27 cellular contexts compared by ENCODE assay signal in genomic region chrX:133923548-133923947, GRCh38.
DNase-seq lines count a peak whose midpoint lies in the region; ATAC-seq, FAIRE-seq and TF ChIP-seq lines count a peak whose summit lies in the region.
"Had no signal": no experiment of that assay in that cellular context is flagged by ENCODE, and none has a peak within 500 bp of the region (broad histone marks: within the 10 kb centered on the region; RNA-seq: fewer than 3 reads in every experiment).

No MANE protein-coding gene starts in this region.

- CTCF ChIA-PET in H1 (lab: Charles Lee; ENCODE audit: partially characterized antibody): interaction anchor here (0.6 to 2.8 kb wide), 3 partner anchors 12 to 132 kb away, joined by 3 to 15 read pairs (median 4); no protein-coding TSS in a partner anchor

- H3K4me2 ChIP-seq in H1 (ENCODE audit: insufficient read depth in 1 of 2, low read depth in 2 of 2, low read length in 2 of 2) (no peak overlapping the region; a peak in 1 of 4 replicates), neural progenitor cell (peak overlapping the region; percentile 10)

- H4K20me1 ChIP-seq in H1 (replicated peaks in 1 of 2; ENCODE audit: control insufficient read depth in 1 of 2, insufficient read depth in 2 of 2, low read length in 2 of 2) (no peaks in the 10 kb centered on the region), neural progenitor cell (ENCODE audit: low read depth) (peaks cover 54% of the 10 kb centered on the region)

- H2AK5ac ChIP-seq in H1 (ENCODE audit: low read depth, low read length): no peak overlapping the region

- peaks cover 0 to 7% of the 10 kb centered on the region in 2 donors for H3K36me3 Mint-ChIP-seq in activated naive CD4-positive, alpha-beta T cell treated with anti-CD3 and anti-CD28 coated beads, Interleukin-2, amount 50 U/mL, for 72 hours
- H3K36me3 Mint-ChIP-seq in neural progenitor cell: no peaks in the 10 kb centered on the region
- H3K36me3 Mint-ChIP-seq: memory B cell had no signal

- H3K27ac ChIP-seq in H1 (ENCODE audit: low read depth, low read length): no peak overlapping the region
- no peak overlapping the region for H3K27ac ChIP-seq in neural progenitor cell
- no peak overlapping the region for H3K27ac ChIP-seq in substantia nigra (ENCODE audit: low read depth, low read length, poor library complexity, severe bottlenecking)
- H3K27ac ChIP-seq: stomach had no signal

- H3K27ac Mint-ChIP-seq in activated naive CD4-positive, alpha-beta T cell treated with anti-CD3 and anti-CD28 coated beads, Interleukin-2, amount 50 U/mL, for 72 hours: peak overlapping the region; percentile 60 to 86
- no peak overlapping the region for H3K27ac Mint-ChIP-seq in neural progenitor cell
- H3K27ac Mint-ChIP-seq: memory B cell had no signal

- no peak for DNase-seq in activated naive CD4-positive, alpha-beta T cell treated with anti-CD3 and anti-CD28 coated beads, Interleukin-2, amount 50 U/mL, for 72 hours (ENCODE audit: low spot score in 2 of 2)
- DNase-seq in activated naive CD4-positive, alpha-beta T cell treated with anti-CD3 and anti-CD28 coated beads, Interleukin-2, amount 50 U/mL, for 16 hours: no peak
- no peak for DNase-seq in GM19239 (ENCODE audit: insufficient read length, low spot score)
- DNase-seq in H1 (ENCODE audit: low read depth in 1 of 2, low spot score in 2 of 2): no peak
- DNase-seq in neural progenitor cell (ENCODE audit: low spot score): no peak
- DNase-seq in COR-L47 (lab: John Stamatoyannopoulos, UW): no peak
- no peak for DNase-seq in substantia nigra (lab: John Stamatoyannopoulos, UW)
- DNase-seq: activated gamma-delta T cell; activated T-cell treated with anti-CD3 and anti-CD28 coated beads, Interleukin-2, amount 50 U/mL, for 1 hour; amygdala; Caco-2; DMS79; effector memory CD8-positive, alpha-beta T cell; erythroblast; KG1; left cardiac atrium; NCI-H1436; NCI-H2081 treated with DMSO at 0.1 percent for 48 hours; NCI-H774; stimulated activated CD8-positive, alpha-beta memory T cell treated with anti-CD3 and anti-CD28 coated beads, Interleukin-4, amount 100 ng/mL, for 48 hours; stomach had no signal

- H3F3A ChIP-seq in neural progenitor cell (ENCODE audit: low read depth): peaks cover 34% of the 10 kb centered on the region

- POLR2A ChIA-PET in H1 (lab: Charles Lee; ENCODE audit: partially characterized antibody): no interaction called here

- no peak overlapping the region for H2BK15ac ChIP-seq in H1 (ENCODE audit: low read length)

- peak overlapping the region; percentile 80; the same call in 1 of the 2 replicates for H2BK20ac ChIP-seq in H1 (ENCODE audit: low read length)

- H3K79me1 ChIP-seq in H1 (ENCODE audit: low read depth, low read length): no peaks in the 10 kb centered on the region

- TF ChIP-seq RAD21 in H1 (IDR thresholded peaks at IDR 0.05 in 1 of 2, conservative IDR thresholded peaks at IDR 0.05 in 1 of 2; ENCODE audit: low read depth in 2 of 2, low read length in 2 of 2): no peak

- H3K9me3 Mint-ChIP-seq in activated naive CD4-positive, alpha-beta T cell treated with anti-CD3 and anti-CD28 coated beads, Interleukin-2, amount 50 U/mL, for 72 hours: peaks cover 0 to 12% of the 10 kb centered on the region in 2 donors
- H3K9me3 Mint-ChIP-seq in neural progenitor cell: peaks cover 2% of the 10 kb centered on the region
- H3K9me3 Mint-ChIP-seq: effector memory CD8-positive, alpha-beta T cell; memory B cell had no signal

- no peak overlapping the region for H3K14ac ChIP-seq in H1 (ENCODE audit: insufficient read length)

- H3K56ac ChIP-seq in H1 (replicated peaks; ENCODE audit: insufficient read length, low read depth, low read length): no peak overlapping the region

- no peak overlapping the region for H3K4me3 Mint-ChIP-seq in neural progenitor cell
- H3K4me3 Mint-ChIP-seq: memory B cell had no signal

- H3K23me2 ChIP-seq in H1 (ENCODE audit: low read depth, low read length): no peaks in the 10 kb centered on the region

- FAIRE-seq in GM19239 (lab: Jason Lieb, UNC) (peak; percentile 37), H1 (lab: Jason Lieb, UNC) (no peak)
- FAIRE-seq: bronchial epithelial cell, HTR-8/SVneo had no signal

- H2BK12ac ChIP-seq in H1 (ENCODE audit: low read depth, low read length): no peak overlapping the region

- H3K27me3 Mint-ChIP-seq in neural progenitor cell (ENCODE audit: insufficient read depth, low read depth): no peaks in the 10 kb centered on the region
- H3K27me3 Mint-ChIP-seq: effector memory CD8-positive, alpha-beta T cell; memory B cell had no signal

- H3K4ac ChIP-seq in H1 (replicated peaks; ENCODE audit: insufficient read length, low read depth, low read length): no peak overlapping the region

- H3K4me3 ChIP-seq in H1 (ENCODE audit: extremely low read depth in 1 of 4, insufficient read depth in 2 of 4, low read depth in 3 of 4, low read length in 4 of 4) (no peak overlapping the region), neural progenitor cell (no peak overlapping the region)
- H3K4me3 ChIP-seq: stomach, tibial nerve had no signal

- no peak overlapping the region for H2AFZ ChIP-seq in H1 (ENCODE audit: low read length)
- H2AFZ ChIP-seq in neural progenitor cell (replicated peaks): no peak overlapping the region

- H2BK5ac ChIP-seq in H1 (ENCODE audit: low read depth, low read length): no peak overlapping the region

- no peaks in the 10 kb centered on the region for H3K79me2 ChIP-seq in H1 (ENCODE audit: control insufficient read depth in 1 of 2, insufficient read depth in 2 of 2, low read length in 2 of 2)
- H3K79me2 ChIP-seq in neural progenitor cell (ENCODE audit: low read depth): peaks cover 73% of the 10 kb centered on the region

- no peak for ATAC-seq in activated naive CD4-positive, alpha-beta T cell treated with anti-CD3 and anti-CD28 coated beads, Interleukin-2, amount 50 U/mL, for 72 hours
- ATAC-seq in HG02678 (IDR thresholded peaks at IDR 0.05; ENCODE audit: unreplicated experiment): no peak
- ATAC-seq: HCT116, left cardiac atrium had no signal

- no peak for TF ChIP-seq EP300 in H1 (IDR thresholded peaks at IDR 0.05; ENCODE audit: borderline replicate concordance in 1 of 2, low read depth in 2 of 2, low read length in 2 of 2)

- no peak overlapping the region for H4K5ac ChIP-seq in H1 (ENCODE audit: insufficient read length, low read depth, low read length)

- no peak overlapping the region for H2BK120ac ChIP-seq in H1 (replicated peaks; ENCODE audit: low read depth, low read length)

- TF ChIP-seq POLR2A in H1 (IDR thresholded peaks at IDR 0.05; ENCODE audit: control extremely low read depth in 1 of 2, low read depth in 2 of 2, low read length in 2 of 2): no peak

- no peaks in the 10 kb centered on the region for H3K9me3 ChIP-seq in H1 (ENCODE audit: insufficient read depth in 2 of 2, low read depth in 1 of 2, low read length in 1 of 2)
- no peaks in the 10 kb centered on the region for H3K9me3 ChIP-seq in neural progenitor cell (ENCODE audit: low read depth)
- H3K9me3 ChIP-seq: Caco-2, stomach, tibial nerve had no signal

- H3K27me3 ChIP-seq in H1 (replicated peaks in 1 of 4; ENCODE audit: control insufficient read depth in 3 of 4, extremely low read depth in 1 of 4, insufficient read depth in 3 of 4, low read length in 3 of 4) (no peaks in the 10 kb centered on the region), neural progenitor cell (no peaks in the 10 kb centered on the region)
- H3K27me3 ChIP-seq: stomach had no signal

- no peak for TF ChIP-seq CTCF in H1 (IDR thresholded peaks at IDR 0.05; ENCODE audit: control extremely low read depth in 1 of 3, insufficient read depth in 1 of 3, low read depth in 1 of 3, low read length in 3 of 3)
- no peak for TF ChIP-seq CTCF in neural progenitor cell (IDR thresholded peaks at IDR 0.05)

- no peak overlapping the region for H4K8ac ChIP-seq in H1 (ENCODE audit: extremely low read depth, insufficient read depth, low read length)

- H3K9ac ChIP-seq in H1 (replicated peaks in 1 of 4; ENCODE audit: extremely low read depth in 1 of 4, low read depth in 3 of 4, low read length in 3 of 4): no peak overlapping the region
- no peak overlapping the region for H3K9ac ChIP-seq in neural progenitor cell

- H4K91ac ChIP-seq in H1 (replicated peaks; ENCODE audit: insufficient read length, low read length): no peak overlapping the region

- H3K4me1 Mint-ChIP-seq in neural progenitor cell: peaks cover 37% of the 10 kb centered on the region

- no peak overlapping the region for H3K23ac ChIP-seq in H1 (ENCODE audit: insufficient read length)

- no peak overlapping the region for H3K18ac ChIP-seq in H1 (ENCODE audit: extremely low read depth, low read length)

- H3K36me3 ChIP-seq in H1 (ENCODE audit: control insufficient read depth in 2 of 4, insufficient read depth in 4 of 4, low read length in 3 of 4): no peaks in the 10 kb centered on the region
- H3K36me3 ChIP-seq in neural progenitor cell: peaks cover 5% of the 10 kb centered on the region
- H3K36me3 ChIP-seq: stomach, tibial nerve had no signal

- peaks cover 0 to 4% (median 3%) of the 10 kb centered on the region in 4 experiments; a peak in 4 of 7 replicates for H3K4me1 ChIP-seq in H1 (replicated peaks in 1 of 4; ENCODE audit: control insufficient read depth in 3 of 4, insufficient read depth in 4 of 4, low read length in 3 of 4)
- H3K4me1 ChIP-seq in neural progenitor cell: peaks cover 21% of the 10 kb centered on the region
- H3K4me1 ChIP-seq: stomach, tibial nerve had no signal

- WGBS in H1 (ENCODE audit: extremely low coverage in 1 of 2, insufficient coverage in 1 of 2, insufficient read length in 1 of 2, insufficient replicate concordance in 2 of 2, low coverage in 1 of 2, low lambda C conversion rate in 2 of 2, missing lambda C conversion rate in 1 of 2), 2 experiments: 89% methylated on average over 2 of the region's 3 CpGs; no CpG with 5 or more reads in 1 of the 2 experiments

TF ChIP-seq in H1, 55 proteins besides CTCF, POLR2A, EP300 and RAD21 (continues in another document):
- TF ChIP-seq ZNF274 (IDR thresholded peaks at IDR 0.05; ENCODE audit: borderline replicate concordance, extremely low read depth, low read length) (no peak), NANOG (IDR thresholded peaks at IDR 0.05; ENCODE audit: insufficient read depth, low read depth, low read length, poor library complexity, severe bottlenecking) (no peak), USF2 (IDR thresholded peaks at IDR 0.05; ENCODE audit: low read length) (no peak), RXRA (IDR thresholded peaks at IDR 0.05; ENCODE audit: insufficient read depth, low read depth, low read length) (no peak), EZH2 (IDR thresholded peaks at IDR 0.05; ENCODE audit: low read depth, low read length, severe bottlenecking) (no peak)
